In genomic region chr19:17496337-17496997, GRCh38 we compare ENCODE assay signal across 9 cellular contexts. TPM values are rescaled to one million over a fixed set of nuclear protein-coding genes. Genes with fewer than 3 reads are reported as not detected.
DNase-seq lines count a peak whose midpoint lies in the region; ATAC-seq and TF ChIP-seq lines count a peak whose summit lies in the region.
"Had no signal": no experiment of that assay in that cellular context is flagged by ENCODE, and none has a peak within 500 bp of the region (broad histone marks: within the 10 kb centered on the region; RNA-seq: fewer than 3 reads in every experiment).

No MANE protein-coding gene starts in this region.

- BruUV-seq in Panc1 (replicated peaks; lab: Mats Ljungman, UMichigan), result no TSS peak

- ATAC-seq in Panc1, result peak; percentile 88

- CTCF ChIA-PET in Panc1 (lab: Charles Lee), result interaction anchor here (0.5 to 1.0 kb wide), 4 partner anchors 49 to 282 kb away, joined by 3 to 4 read pairs (median 3); no protein-coding TSS in a partner anchor

- no peak overlapping the region for H3K27ac Mint-ChIP-seq in type B pancreatic cell

- no peaks in the 10 kb centered on the region for H3K9me3 ChIP-seq in Panc1 (ENCODE audit: control insufficient read depth, insufficient read depth, low read depth, low read length)
- no peaks in the 10 kb centered on the region for H3K9me3 ChIP-seq in osteoblast (ENCODE audit: low read depth, low read length)

- H3K4me1 ChIP-seq in Panc1 (ENCODE audit: control insufficient read depth, insufficient read depth, low read length) (no peaks in the 10 kb centered on the region), osteoblast (ENCODE audit: insufficient read depth, low read length) (peaks cover 12% of the 10 kb centered on the region)

- H3K4me2 ChIP-seq in osteoblast (ENCODE audit: insufficient read depth, low read length), result no peak overlapping the region

- H3K79me2 ChIP-seq in osteoblast (ENCODE audit: insufficient read depth, low read length), result peaks cover 18% of the 10 kb centered on the region

- TF ChIP-seq CTCF in Panc1 (IDR thresholded peaks at IDR 0.05) (peak; percentile 95), osteoblast (IDR thresholded peaks at IDR 0.05; ENCODE audit: extremely low read depth, low read depth, low read length) (peak; percentile 94), type B pancreatic cell (conservative IDR thresholded peaks at IDR 0.05) (peak; percentile 85)

- in situ Hi-C loops in Panc1 (cut with HindIII; ENCODE audit: low pct_unique_long_range_greater_than_20kb, low sequenced_read_pairs), result no loop called here

- H3K27ac ChIP-seq in Panc1 (ENCODE audit: low read length), result no peak overlapping the region
- H3K27ac ChIP-seq in osteoblast (ENCODE audit: low read depth, low read length), result no peak overlapping the region

- POLR2A ChIA-PET in Panc1 (lab: Charles Lee), result no interaction called here

- H3K9me3 Mint-ChIP-seq in type B pancreatic cell, result no peaks in the 10 kb centered on the region

- peak; percentile 68 for DNase-seq in NK-92 treated with Interleukin-12 subunit alpha and Interleukin-12 subunit beta, amount 100 ng/mL, for 24 hours (lab: John Stamatoyannopoulos, UW)
- DNase-seq in NK-92 (lab: John Stamatoyannopoulos, UW; ENCODE audit: unreplicated experiment), result no peak
- DNase-seq in HT1080 (ENCODE audit: low read depth), result peak; percentile 54
- DNase-seq in Panc1 (ENCODE audit: low read depth, low spot score), result peak; percentile 58
- DNase-seq in activated T-cell treated with anti-CD3 and anti-CD28 coated beads for 48 hours (ENCODE audit: low read depth), result peak; percentile 87
- DNase-seq in fibroblast of peridontal ligament (ENCODE audit: extremely low read depth), result peak; percentile 52
- DNase-seq in osteoblast (ENCODE audit: insufficient read length, low spot score, missing footprints), result peak; percentile 95
- no peak for DNase-seq in type B pancreatic cell (ENCODE audit: extremely low spot score, unreplicated experiment)

- no peaks in the 10 kb centered on the region for H3K27me3 Mint-ChIP-seq in type B pancreatic cell

- peaks cover 10% of the 10 kb centered on the region for H4K20me1 ChIP-seq in osteoblast (ENCODE audit: insufficient read depth, low read length)

- H3K4me1 Mint-ChIP-seq in type B pancreatic cell (ENCODE audit: unreplicated experiment), result peaks cover 20% of the 10 kb centered on the region

- H3K36me3 Mint-ChIP-seq in type B pancreatic cell, result no peaks in the 10 kb centered on the region

- intact Hi-C loops in Panc1 (cut with micrococcal nuclease; ENCODE audit: unreplicated experiment), result no loop called here

- H3K36me3 ChIP-seq in Panc1 (ENCODE audit: control insufficient read depth, insufficient read depth, low read length), result no peaks in the 10 kb centered on the region
- peaks cover 25% of the 10 kb centered on the region for H3K36me3 ChIP-seq in osteoblast (ENCODE audit: insufficient read depth, low read length)

- H3K4me3 ChIP-seq in Panc1 (ENCODE audit: low read depth in 2 of 2, low read length in 2 of 2) (no peak overlapping the region), osteoblast (ENCODE audit: insufficient read depth, low read length) (no peak overlapping the region)

- no peak overlapping the region for H3K4me3 Mint-ChIP-seq in type B pancreatic cell

- no peak overlapping the region for H2AFZ ChIP-seq in osteoblast (ENCODE audit: low read length)

- H3K27me3 ChIP-seq in Panc1 (ENCODE audit: control insufficient read depth, insufficient read depth, low read length) (no peaks in the 10 kb centered on the region), osteoblast (ENCODE audit: insufficient read depth, low read length) (no peaks in the 10 kb centered on the region)

RNA-seq across cellular contexts. Expression of gene PGLS, which starts 15.0 kb away (rescaled TPM):
- 61.6 and 75.0 TPM in 2 replicates for total RNA-seq in HT1080 (2014; rRNA removed; shearing (Covaris generic))
- 103 and 128 TPM in 2 replicates for polyA plus RNA-seq in HT1080 (2015; cell fraction: cytosol; rRNA removed)
- polyA plus RNA-seq in HT1080 (2015; cell fraction: nucleus; rRNA removed), result 55.3 and 55.6 TPM in 2 replicates
- total RNA-seq in Panc1 (2021; ENCODE audit: unreplicated experiment), result 58.2 TPM
- 57.8 TPM for polyA plus RNA-seq in Panc1 (2012; ENCODE audit: insufficient read length)
- total RNA-seq in osteoblast, result 84.6 and 98.1 TPM in 2 replicates
- total RNA-seq in type B pancreatic cell (ENCODE audit: low replicate concordance), result 94.9 and 103 TPM in 2 replicates

RNA-seq across cellular contexts. Expression of gene SLC27A1, which starts 26.1 kb away (rescaled TPM):
- 8.9 and 9.1 TPM in 2 replicates for total RNA-seq in HT1080 (2014; rRNA removed; shearing (Covaris generic))
- polyA plus RNA-seq in HT1080 (2015; cell fraction: cytosol; rRNA removed), result 10.9 and 12.3 TPM in 2 replicates
- polyA plus RNA-seq in HT1080 (2015; cell fraction: nucleus; rRNA removed), result 27.3 and 29.3 TPM in 2 replicates
- total RNA-seq in Panc1 (2021; ENCODE audit: unreplicated experiment), result 5.4 TPM
- 10.3 TPM for polyA plus RNA-seq in Panc1 (2012; ENCODE audit: insufficient read length)
- 47.4 and 64.4 TPM in 2 replicates for total RNA-seq in osteoblast
- total RNA-seq in type B pancreatic cell (ENCODE audit: low replicate concordance), result 12.1 and 15.5 TPM in 2 replicates

RNA-seq across cellular contexts. Expression of gene NXNL1, which starts 35.7 kb away (rescaled TPM):
- not detected in 2 replicates for total RNA-seq in HT1080 (2014; rRNA removed; shearing (Covaris generic))
- not detected in 2 replicates for polyA plus RNA-seq in HT1080 (2015; cell fraction: cytosol; rRNA removed)
- not detected in 2 replicates for polyA plus RNA-seq in HT1080 (2015; cell fraction: nucleus; rRNA removed)
- total RNA-seq in Panc1 (2021; ENCODE audit: unreplicated experiment) (not detected), osteoblast (not detected in 2 replicates), type B pancreatic cell (ENCODE audit: low replicate concordance) (not detected in 2 replicates)
- polyA plus RNA-seq in Panc1 (2012; ENCODE audit: insufficient read length), result not detected
- polyA plus RNA-seq: neural cell had no signal

RNA-seq across cellular contexts. Expression of gene TMEM221, which starts 48.0 kb away (rescaled TPM):
- not detected in 2 replicates for total RNA-seq in HT1080 (2014; rRNA removed; shearing (Covaris generic))
- not detected in 2 replicates for polyA plus RNA-seq in HT1080 (2015; cell fraction: cytosol; rRNA removed)
- not detected in 2 replicates for polyA plus RNA-seq in HT1080 (2015; cell fraction: nucleus; rRNA removed)
- total RNA-seq in Panc1 (2021; ENCODE audit: unreplicated experiment) (0.39 TPM), osteoblast (not detected in 2 replicates), type B pancreatic cell (ENCODE audit: low replicate concordance) (0.74 and 0.87 TPM in 2 replicates)
- polyA plus RNA-seq in Panc1 (2012; ENCODE audit: insufficient read length), result 0.71 TPM
- polyA plus RNA-seq: neural cell had no signal

RNA-seq across cellular contexts. Expression of gene COLGALT1, which starts 59.0 kb away (rescaled TPM):
- total RNA-seq in HT1080 (2014; rRNA removed; shearing (Covaris generic)), result 66.6 and 91.8 TPM in 2 replicates
- polyA plus RNA-seq in HT1080 (2015; cell fraction: cytosol; rRNA removed), result 124 and 125 TPM in 2 replicates
- polyA plus RNA-seq in HT1080 (2015; cell fraction: nucleus; rRNA removed), result 121 and 122 TPM in 2 replicates
- total RNA-seq in Panc1 (2021; ENCODE audit: unreplicated experiment) (97.2 TPM), osteoblast (106 and 108 TPM in 2 replicates), type B pancreatic cell (ENCODE audit: low replicate concordance) (69.7 and 73.7 TPM in 2 replicates)
- polyA plus RNA-seq in Panc1 (2012; ENCODE audit: insufficient read length), result 90.7 TPM

Comparison
In these comparisons a context has a peak if more than half of its experiments do, and no peak if none do; other contexts are left out.
1. DNase-seq: peak in NK-92 treated with Interleukin-12 subunit alpha and Interleukin-12 subunit beta, amount 100 ng/mL, for 24 hours (single experiment), HT1080 (single experiment), Panc1 (single experiment), activated T-cell treated with anti-CD3 and anti-CD28 coated beads for 48 hours (single experiment), fibroblast of peridontal ligament (single experiment) and osteoblast (single experiment); none in NK-92 (single experiment) and type B pancreatic cell (single experiment).
2. Peak in every context shown above with its lines, with median percentiles within 50 percentile points of each other: CTCF ChIP-seq.